ENCODE assay signal across 12 cellular contexts in genomic region chr9:125784286-125785049, GRCh38. TPM values are rescaled to one million over a fixed set of nuclear protein-coding genes. Genes with fewer than 3 reads are reported as not detected.
DNase-seq lines count a peak whose midpoint lies in the region; ATAC-seq, FAIRE-seq and TF ChIP-seq lines count a peak whose summit lies in the region.
"Had no signal": no experiment of that assay in that cellular context is flagged by ENCODE, and none has a peak within 500 bp of the region (broad histone marks: within the 10 kb centered on the region; RNA-seq: fewer than 3 reads in every experiment).

No MANE protein-coding gene starts in this region.

- CTCF ChIA-PET in HepG2 (lab: Yijun Ruan, JAX; ENCODE audit: low intra/inter-chr PET ratio, low total read pairs): no interaction called here

- BruUV-seq in HepG2 (replicated peaks; lab: Mats Ljungman, UMichigan): no TSS peak

- peaks cover 5% of the 10 kb centered on the region for H3K9me3 Mint-ChIP-seq in activated naive CD8-positive, alpha-beta T cell treated with anti-CD3 and anti-CD28 coated beads for 36 hours
- peaks cover 29% of the 10 kb centered on the region for H3K9me3 Mint-ChIP-seq in nephron progenitor cell
- no peaks in the 10 kb centered on the region for H3K9me3 Mint-ChIP-seq in activated T-cell treated with anti-CD3 and anti-CD28 coated beads, Interleukin-2, amount 50 U/mL, for 4 hours

- peak overlapping the region; percentile 38 for H3K4me3 Mint-ChIP-seq in activated naive CD8-positive, alpha-beta T cell treated with anti-CD3 and anti-CD28 coated beads for 36 hours
- no peak overlapping the region for H3K4me3 Mint-ChIP-seq in nephron progenitor cell
- H3K4me3 Mint-ChIP-seq in activated T-cell treated with anti-CD3 and anti-CD28 coated beads, Interleukin-2, amount 50 U/mL, for 4 hours: no peak overlapping the region

- H3K36me3 ChIP-seq in right lobe of liver: no peaks in the 10 kb centered on the region
- H3K36me3 ChIP-seq in HepG2 (replicated peaks in 1 of 2; ENCODE audit: control insufficient read depth in 1 of 2, insufficient read depth in 2 of 2, low read length in 2 of 2): no peaks in the 10 kb centered on the region
- H3K36me3 ChIP-seq in thyroid gland: no peaks in the 10 kb centered on the region

- TF ChIP-seq POLR2A in right lobe of liver (IDR thresholded peaks at IDR 0.05) (no peak), HepG2 (IDR thresholded peaks at IDR 0.05; ENCODE audit: insufficient read depth in 1 of 2, low read depth in 2 of 2, low read length in 2 of 2) (no peak), thyroid gland (IDR thresholded peaks at IDR 0.05) (no peak)

- in situ Hi-C loops in HepG2 (cut with HindIII; ENCODE audit: extremely low pct_ligation_motif_present, low pct_unique_long_range_greater_than_20kb): no loop called here

- no peaks in the 10 kb centered on the region for H3K27me3 Mint-ChIP-seq in activated naive CD8-positive, alpha-beta T cell treated with anti-CD3 and anti-CD28 coated beads for 36 hours
- H3K27me3 Mint-ChIP-seq in nephron progenitor cell (ENCODE audit: low read depth, poor library complexity): peaks cover 4% of the 10 kb centered on the region
- H3K27me3 Mint-ChIP-seq in activated T-cell treated with anti-CD3 and anti-CD28 coated beads, Interleukin-2, amount 50 U/mL, for 4 hours (ENCODE audit: low read depth): no peaks in the 10 kb centered on the region

- H4K20me1 ChIP-seq in HepG2 (ENCODE audit: insufficient read depth, low read length): no peaks in the 10 kb centered on the region
- H4K20me1 ChIP-seq: BLaER1 had no signal

- H3K27me3 ChIP-seq in right lobe of liver (no peaks in the 10 kb centered on the region), HepG2 (ENCODE audit: control insufficient read depth in 1 of 2, insufficient read depth in 2 of 2, low read length in 2 of 2) (no peaks in the 10 kb centered on the region), thyroid gland (no peaks in the 10 kb centered on the region)
- H3K27me3 ChIP-seq: BLaER1 had no signal

- H3K4me1 ChIP-seq in right lobe of liver: peaks cover 0 to 24% (median 1%) of the 10 kb centered on the region in 4 donors
- peaks cover 26% of the 10 kb centered on the region for H3K4me1 ChIP-seq in HepG2 (ENCODE audit: insufficient read depth, low read length)
- H3K4me1 ChIP-seq in thyroid gland: peaks cover 0 to 14% of the 10 kb centered on the region in 2 donors
- H3K4me1 ChIP-seq: BLaER1 had no signal

- H2AFZ ChIP-seq in HepG2 (ENCODE audit: low read length): no peak overlapping the region

- H3K4me1 Mint-ChIP-seq in activated naive CD8-positive, alpha-beta T cell treated with anti-CD3 and anti-CD28 coated beads for 36 hours: peaks cover 36% of the 10 kb centered on the region
- peaks cover 20% of the 10 kb centered on the region for H3K4me1 Mint-ChIP-seq in nephron progenitor cell
- H3K4me1 Mint-ChIP-seq in activated T-cell treated with anti-CD3 and anti-CD28 coated beads, Interleukin-2, amount 50 U/mL, for 4 hours (ENCODE audit: low read depth): peaks cover 11% of the 10 kb centered on the region

- peak overlapping the region; percentile 85 for H3K27ac Mint-ChIP-seq in activated naive CD8-positive, alpha-beta T cell treated with anti-CD3 and anti-CD28 coated beads for 36 hours
- H3K27ac Mint-ChIP-seq in nephron progenitor cell: no peak overlapping the region

- no peaks in the 10 kb centered on the region for H3K79me2 ChIP-seq in HepG2 (ENCODE audit: insufficient read depth, low read length)

- WGBS in right lobe of liver (ENCODE audit: insufficient coverage, low coverage, low lambda C conversion rate, missing lambda C conversion rate): 34% methylated on average over 6 of the region's 6 CpGs
- WGBS in HepG2 (ENCODE audit: low lambda C conversion rate): 97% methylated on average over 6 of the region's 6 CpGs
- 85 to 89% methylated on average over 6 of the region's 6 CpGs for WGBS in thyroid gland, 2 donors

- H3K27ac ChIP-seq in right lobe of liver (peak overlapping the region in 1 of 3 donors; percentile 29), HepG2 (ENCODE audit: extremely low read length, insufficient read depth, low read length) (no peak overlapping the region), thyroid gland (peak overlapping the region in 2 of 3 donors; percentile 59 to 79)
- H3K27ac ChIP-seq: BLaER1 had no signal

- H3K4me3 ChIP-seq in right lobe of liver (no peak overlapping the region), HepG2 (replicated peaks in 1 of 3; ENCODE audit: insufficient read depth in 1 of 3, low read depth in 2 of 3, low read length in 3 of 3) (no peak overlapping the region), thyroid gland (replicated peaks in 1 of 3) (no peak overlapping the region)
- H3K4me3 ChIP-seq: BLaER1 had no signal

- FAIRE-seq in HepG2 (lab: Jason Lieb, UNC): no peak

- no peaks in the 10 kb centered on the region for H3K9me3 ChIP-seq in right lobe of liver
- H3K9me3 ChIP-seq in HepG2 (ENCODE audit: low read length): no peaks in the 10 kb centered on the region
- no peaks in the 10 kb centered on the region for H3K9me3 ChIP-seq in thyroid gland

- TF ChIP-seq RAD21 in HepG2 (CRISPR knock-in tag; IDR thresholded peaks at IDR 0.05): no peak

- TF ChIP-seq CTCF in right lobe of liver (IDR thresholded peaks at IDR 0.05) (no peak), HepG2 (CRISPR knock-in tag; IDR thresholded peaks at IDR 0.05) (no peak), thyroid gland (IDR thresholded peaks at IDR 0.05) (no peak), nephron progenitor cell (IDR thresholded peaks at IDR 0.05) (no peak)

- H3K4me2 ChIP-seq in HepG2 (ENCODE audit: low read depth, low read length): no peak overlapping the region
- H3K4me2 ChIP-seq: BLaER1 had no signal

- intact Hi-C loops in right lobe of liver (cut with DNase I): no loop called here
- intact Hi-C loops in HepG2 (cut with micrococcal nuclease; ENCODE audit: unreplicated experiment): no loop called here
- intact Hi-C loops in thyroid gland (cut with DNase I): no loop called here

- peaks cover 18% of the 10 kb centered on the region for H3K36me3 Mint-ChIP-seq in activated naive CD8-positive, alpha-beta T cell treated with anti-CD3 and anti-CD28 coated beads for 36 hours
- peaks cover 29% of the 10 kb centered on the region for H3K36me3 Mint-ChIP-seq in nephron progenitor cell (ENCODE audit: low read depth)
- H3K36me3 Mint-ChIP-seq in activated T-cell treated with anti-CD3 and anti-CD28 coated beads, Interleukin-2, amount 50 U/mL, for 4 hours (ENCODE audit: insufficient read depth): peaks cover 5% of the 10 kb centered on the region

- POLR2A ChIA-PET in HepG2 (lab: Yijun Ruan, JAX): no interaction called here

- no peak overlapping the region for H3K9ac ChIP-seq in HepG2 (ENCODE audit: insufficient read depth, low read depth, low read length)
- H3K9ac ChIP-seq: BLaER1 had no signal

- DNase-seq in right lobe of liver: no peak
- no peak for DNase-seq in HepG2 (ENCODE audit: low spot score)
- DNase-seq in activated naive CD8-positive, alpha-beta T cell treated with anti-CD3 and anti-CD28 coated beads for 36 hours: no peak
- peak; percentile 49 for DNase-seq in fibroblast of peridontal ligament (ENCODE audit: extremely low read depth)
- DNase-seq in thyroid gland: no peak
- no peak for DNase-seq in nephron progenitor cell
- no peak for DNase-seq in activated CD8-positive, alpha-beta memory T cell treated with anti-CD3 and anti-CD28 coated beads for 24 hours
- DNase-seq in activated T-cell treated with anti-CD3 and anti-CD28 coated beads, Interleukin-2, amount 50 U/mL, for 4 hours: no peak
- DNase-seq: anterior cingulate cortex, NCI-H2171 had no signal

- TF ChIP-seq EP300 in HepG2 (IDR thresholded peaks at IDR 0.05; ENCODE audit: low read depth in 2 of 2, low read length in 2 of 2) (no peak), HepG2 (CRISPR knock-in tag; IDR thresholded peaks at IDR 0.05; ENCODE audit: borderline replicate concordance) (no peak)

- ATAC-seq in right lobe of liver (peak in 3 of 4 donors; percentile 33 to 81 (median 55)), HepG2 (no peak)
- no peak for ATAC-seq in activated T-cell treated with anti-CD3 and anti-CD28 coated beads, Interleukin-2, amount 50 U/mL, for 4 hours
- ATAC-seq: esophagus mucosa had no signal

TF ChIP-seq in HepG2, 621 proteins besides CTCF, POLR2A, EP300 and RAD21 (continues in another document):
- TF ChIP-seq CENPT (CRISPR knock-in tag; IDR thresholded peaks at IDR 0.05; ENCODE audit: low read depth): no peak

RNA-seq across cellular contexts. Expression of gene PBX3, which starts 37.3 kb away (rescaled TPM):
- 10 to 100 TPM; 13.0 to 20.2 (median 15.0) TPM for total RNA-seq in right lobe of liver
- 9.1 and 11.2 TPM in 2 replicates for total RNA-seq in HepG2 (2016; rRNA removed; fragmentation: Illumina TruSeq; extraction: Trizol)
- 5.7 and 6.3 TPM in 2 replicates for total RNA-seq in HepG2 (2016; cell fraction: cytosol; rRNA removed; fragmentation: Illumina TruSeq; extraction: Trizol; ENCODE audit: low read depth)
- 9.3 and 12.6 TPM in 2 replicates for total RNA-seq in HepG2 (2016; cell fraction: insoluble cytoplasmic fraction; rRNA removed; fragmentation: Illumina TruSeq; extraction: Trizol)
- 9.0 and 10.8 TPM in 2 replicates for total RNA-seq in HepG2 (2016; cell fraction: membrane; rRNA removed; fragmentation: Illumina TruSeq; extraction: Trizol)
- 33.5 and 37.6 TPM in 2 replicates for total RNA-seq in HepG2 (2016; cell fraction: nucleus; rRNA removed; fragmentation: Illumina TruSeq; extraction: Trizol)
- polyA plus RNA-seq in HepG2 (2011; rRNA removed): 4.0 and 6.0 TPM in 2 replicates
- polyA plus RNA-seq in HepG2 (2011; cell fraction: cytosol; rRNA removed): 3.6 and 3.8 TPM in 2 replicates
- polyA plus RNA-seq in HepG2 (2011; cell fraction: nucleus; rRNA removed): 2.9 and 3.4 TPM in 2 replicates
- polyA plus RNA-seq in HepG2 (2012): 3.7 and 4.6 TPM in 2 replicates
- polyA plus RNA-seq in HepG2 (2016; cell fraction: cytosol; fragmentation: Illumina TruSeq; extraction: Trizol; ENCODE audit: low read depth): 4.4 and 6.4 TPM in 2 replicates
- 12.2 and 14.4 TPM in 2 replicates for polyA plus RNA-seq in HepG2 (2016; cell fraction: insoluble cytoplasmic fraction; fragmentation: Illumina TruSeq; extraction: Trizol; ENCODE audit: low read depth)
- polyA plus RNA-seq in HepG2 (2016; cell fraction: membrane; fragmentation: Illumina TruSeq; extraction: Trizol; ENCODE audit: low read depth): 10.9 and 12.0 TPM in 2 replicates
- 13.5 and 14.5 TPM in 2 replicates for polyA plus RNA-seq in HepG2 (2016; cell fraction: nucleus; fragmentation: Illumina TruSeq; extraction: Trizol; ENCODE audit: insufficient read depth, low read depth)
- polyA minus RNA-seq in HepG2 (2011; rRNA and poly(A)+ RNA removed; ENCODE audit: low replicate concordance): 13.3 and 40.9 TPM in 2 replicates
- polyA minus RNA-seq in HepG2 (2011; cell fraction: cytosol; rRNA and poly(A)+ RNA removed): 2.7 and 4.6 TPM in 2 replicates
- 36.1 and 42.9 TPM in 2 replicates for polyA minus RNA-seq in HepG2 (2011; cell fraction: nucleus; rRNA and poly(A)+ RNA removed)
- total RNA-seq in activated naive CD8-positive, alpha-beta T cell treated with anti-CD3 and anti-CD28 coated beads for 36 hours: 10 to 100 TPM; 14.6 to 14.9 TPM
- 100 to 1,000 TPM in 1 of 4 donors, 10 to 100 TPM in 3; 68.5 to 108 (median 71.3) TPM for total RNA-seq in thyroid gland
- total RNA-seq in activated T-cell treated with anti-CD3 and anti-CD28 coated beads, Interleukin-2, amount 50 U/mL, for 4 hours: 10 to 100 TPM; 13.0 to 24.4 (median 16.7) TPM

Comparison
In these comparisons a context has a peak if more than half of its experiments do, and no peak if none do; other contexts are left out.
1. ATAC-seq: peak in right lobe of liver (3 of 4); none in HepG2 (single experiment) and activated T-cell treated with anti-CD3 and anti-CD28 coated beads, Interleukin-2, amount 50 U/mL, for 4 hours (0 of 2).